1 cellular context compared by ENCODE assay signal in genomic region chr12:109777544-109777943, GRCh38.
TF ChIP-seq lines count a peak whose summit lies in the region.

No MANE protein-coding gene starts in this region.

TF ChIP-seq in GM23338, 12 proteins besides CTCF, POLR2A, EP300 and RAD21 (continued from another document):
- TF ChIP-seq ZNF462 (CRISPR knock-in tag; IDR thresholded peaks at IDR 0.05) (no peak), EZH2 (IDR thresholded peaks at IDR 0.05; ENCODE audit: low read depth, unreplicated experiment) (no peak), ETS1 (IDR thresholded peaks at IDR 0.05) (no peak), NANOG (IDR thresholded peaks at IDR 0.05; ENCODE audit: borderline replicate concordance) (no peak), ZNF114 (CRISPR knock-in tag; IDR thresholded peaks at IDR 0.05) (no peak), CREB1 (CRISPR knock-in tag; IDR thresholded peaks at IDR 0.05; ENCODE audit: low read depth) (no peak), REST (IDR thresholded peaks at IDR 0.05; ENCODE audit: unreplicated experiment) (no peak), POLR2AphosphoS5 (IDR thresholded peaks at IDR 0.05; ENCODE audit: low read depth) (no peak), ZNF331 (CRISPR knock-in tag; IDR thresholded peaks at IDR 0.05; ENCODE audit: low read depth) (no peak), JUNB (IDR thresholded peaks at IDR 0.05; ENCODE audit: unreplicated experiment) (no peak)
